Comparison of ENCODE assay signal across 25 cellular contexts in the genomic region with DNA sequence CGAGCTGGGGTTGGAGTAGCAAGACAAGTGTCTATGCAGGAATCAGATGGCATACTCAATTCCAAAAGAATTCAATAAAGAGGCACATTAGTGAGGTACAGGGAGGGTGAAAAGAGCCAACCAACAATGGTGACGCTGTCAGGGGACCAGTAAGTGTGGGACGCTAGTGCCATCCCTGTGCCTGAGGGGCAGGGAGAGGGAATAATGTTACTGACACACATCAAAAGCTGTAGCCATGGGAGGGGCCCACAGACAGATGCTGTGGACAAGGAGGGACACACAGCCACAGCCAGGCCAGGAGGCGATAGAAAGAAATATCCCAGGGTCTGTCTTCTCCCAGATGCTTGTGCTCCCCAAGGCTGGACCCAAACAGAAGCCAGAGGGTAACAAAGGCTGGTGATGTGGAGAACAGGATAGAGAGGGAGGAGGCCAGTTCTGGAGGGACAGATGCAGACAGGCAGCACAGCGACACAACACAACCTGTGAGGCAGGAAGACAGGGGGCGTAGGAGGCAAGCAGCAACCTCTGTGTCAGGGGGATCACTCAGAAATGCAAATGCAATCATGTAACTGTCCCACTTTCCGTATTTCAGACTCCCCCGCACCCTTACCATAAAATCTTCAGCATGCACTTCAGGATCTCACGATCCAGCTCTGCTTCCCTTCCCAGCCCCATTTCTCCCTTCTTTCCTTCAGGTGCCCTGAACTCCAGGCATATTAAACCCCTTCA.
DNase-seq lines count a peak whose midpoint lies in the region; ATAC-seq, FAIRE-seq and TF ChIP-seq lines count a peak whose summit lies in the region.
"Had no signal": no experiment of that assay in that cellular context is flagged by ENCODE, and none has a peak within 500 bp of the region (broad histone marks: within the 10 kb centered on the region; RNA-seq: fewer than 3 reads in every experiment).

No MANE protein-coding gene starts in this region.

- H3K4me1 ChIP-seq in endodermal cell (ENCODE audit: control insufficient read depth, insufficient read depth, low read length), result peaks cover 3% of the 10 kb centered on the region
- no peaks in the 10 kb centered on the region for H3K4me1 ChIP-seq in mesenchymal stem cell (ENCODE audit: control insufficient read depth, insufficient read depth, low read depth, low read length)
- H3K4me1 ChIP-seq: vagina had no signal

- H3K4ac ChIP-seq in mesenchymal stem cell (ENCODE audit: low read depth in 1 of 2, low read length in 2 of 2), result no peak overlapping the region

- peak overlapping the region in 1 of 2 experiments; percentile 36 for H3K14ac ChIP-seq in mesenchymal stem cell (ENCODE audit: low read length in 2 of 2)

- H2BK12ac ChIP-seq in mesenchymal stem cell (ENCODE audit: low read length in 2 of 2), result peak overlapping the region; percentile 42 to 87

- no peak overlapping the region for H3K4me2 ChIP-seq in mesenchymal stem cell (ENCODE audit: low read length, poor library complexity, severe bottlenecking)

- H2AK5ac ChIP-seq in mesenchymal stem cell (ENCODE audit: low read length, severe bottlenecking), result no peak overlapping the region

- H2AFZ ChIP-seq in mesenchymal stem cell (ENCODE audit: low read depth, low read length), result no peak overlapping the region

- peak overlapping the region; percentile 19 to 67 for H3K18ac ChIP-seq in mesenchymal stem cell (ENCODE audit: low read depth in 1 of 2, low read length in 2 of 2)

- no peak overlapping the region for H2BK15ac ChIP-seq in mesenchymal stem cell (ENCODE audit: low read depth, poor library complexity, severe bottlenecking)

- H3K27ac ChIP-seq in endodermal cell (ENCODE audit: low read depth, low read length), result no peak overlapping the region
- H3K27ac ChIP-seq in mesenchymal stem cell (ENCODE audit: low read length, poor library complexity, severe bottlenecking), result no peak overlapping the region
- H3K27ac ChIP-seq: C4-2B, left ventricle myocardium inferior, pancreas, vagina, VCaP had no signal

- no peak overlapping the region for H2BK120ac ChIP-seq in mesenchymal stem cell (ENCODE audit: low read depth, low read length)

- 74 to 81% methylated on average over 7 to 9 of the region's 9 CpGs for WGBS in endodermal cell (ENCODE audit: insufficient coverage in 1 of 2, insufficient read length in 1 of 2), 2 experiments
- WGBS in mesenchymal stem cell, result 91% methylated on average over 9 of the region's 9 CpGs

- no peak for ATAC-seq in HG02885 (IDR thresholded peaks at IDR 0.05; ENCODE audit: poor library complexity, unreplicated experiment)
- no peak for ATAC-seq in GM21576 (IDR thresholded peaks at IDR 0.05; ENCODE audit: unreplicated experiment)
- ATAC-seq: activated naive CD4-positive, alpha-beta T cell treated with anti-CD3 and anti-CD28 coated beads, Interleukin-2, amount 50 U/mL, for 72 hours; natural killer cell; pancreas; right cardiac atrium; stimulated activated naive CD8-positive, alpha-beta T cell treated with anti-CD3 and anti-CD28 coated beads, Interleukin-15, Interleukin-2, amounts not matched to agents 100 U/mL and 50 U/mL, for 24 hours had no signal

- H3K36me3 ChIP-seq in endodermal cell (ENCODE audit: control insufficient read depth, insufficient read depth, low read length), result no peaks in the 10 kb centered on the region
- H3K36me3 ChIP-seq in mesenchymal stem cell (ENCODE audit: control insufficient read depth in 1 of 2, insufficient read depth in 2 of 2, low read depth in 1 of 2, low read length in 2 of 2), result no peaks in the 10 kb centered on the region
- H3K36me3 ChIP-seq: left ventricle myocardium inferior, pancreas, vagina had no signal

- no peak overlapping the region for H2BK5ac ChIP-seq in mesenchymal stem cell (ENCODE audit: low read depth, low read length, poor library complexity, severe bottlenecking)

- no peak overlapping the region for H3K4me3 ChIP-seq in endodermal cell (ENCODE audit: low read length)
- no peak overlapping the region for H3K4me3 ChIP-seq in mesenchymal stem cell (ENCODE audit: insufficient read depth in 1 of 2, low read depth in 1 of 2, low read length in 2 of 2)
- H3K4me3 ChIP-seq: left ventricle myocardium inferior, pancreas, vagina had no signal

- TF ChIP-seq CTCF in D721Med (IDR thresholded peaks at IDR 0.05; ENCODE audit: insufficient read depth, missing control alignments) (peak; percentile 17), endodermal cell (conservative IDR thresholded peaks at IDR 0.05) (peak; percentile 73)

- no peaks in the 10 kb centered on the region for H3K36me3 Mint-ChIP-seq in endodermal cell (ENCODE audit: low read depth)
- H3K36me3 Mint-ChIP-seq: activated naive CD4-positive, alpha-beta T cell treated with anti-CD3 and anti-CD28 coated beads, Interleukin-2, amount 50 U/mL, for 72 hours; mesothelial cell of epicardium; natural killer cell had no signal

- no peak overlapping the region for H4K8ac ChIP-seq in mesenchymal stem cell (ENCODE audit: low read length)

- H3K27me3 ChIP-seq in endodermal cell (ENCODE audit: control insufficient read depth, insufficient read depth, low read length, poor library complexity, severe bottlenecking), result no peaks in the 10 kb centered on the region
- peaks cover 3 to 7% of the 10 kb centered on the region in 2 experiments for H3K27me3 ChIP-seq in mesenchymal stem cell (ENCODE audit: control insufficient read depth in 1 of 2, insufficient read depth in 1 of 2, low read length in 2 of 2)
- H3K27me3 ChIP-seq: pancreas, vagina had no signal

- no peak overlapping the region for H3K9ac ChIP-seq in endodermal cell (ENCODE audit: extremely low read depth, low read length, poor library complexity, severe bottlenecking)
- no peak overlapping the region for H3K9ac ChIP-seq in mesenchymal stem cell (ENCODE audit: low read length)

- H3K4me1 Mint-ChIP-seq in endodermal cell, result peaks cover 45% of the 10 kb centered on the region
- H3K4me1 Mint-ChIP-seq: natural killer cell had no signal

- DNase-seq in D721Med (ENCODE audit: insufficient read length, low spot score) (no peak), HuH-7 (ENCODE audit: low spot score) (peak; percentile 10), endodermal cell (peak; percentile 78), mesenchymal stem cell (no peak), NCI-H2196 (lab: John Stamatoyannopoulos, UW; ENCODE audit: unreplicated experiment) (no peak)
- no peak for DNase-seq in activated CD4-positive, alpha-beta T cell treated with anti-CD3 and anti-CD28 coated beads, Interleukin-2, amount 50 U/mL, for 4 hours
- DNase-seq: Calu3; EL; left ventricle myocardium inferior; natural killer cell; NCI-H146; NCI-H2171 treated with DMSO at 0.1 percent for 48 hours; NCI-H526; pancreas; right cardiac atrium; stimulated activated naive CD8-positive, alpha-beta T cell treated with anti-CD3 and anti-CD28 coated beads, Interleukin-15, Interleukin-2, amounts not matched to agents 100 U/mL and 50 U/mL, for 24 hours had no signal

- no peaks in the 10 kb centered on the region for H3K79me1 ChIP-seq in mesenchymal stem cell (replicated peaks; ENCODE audit: low read length, poor library complexity, severe bottlenecking)

- H3K23ac ChIP-seq in mesenchymal stem cell (ENCODE audit: low read length in 2 of 2), result no peak overlapping the region

- no peak for FAIRE-seq in D721Med (lab: Jason Lieb, UNC)
- FAIRE-seq: pancreas had no signal

- H3K4me3 Mint-ChIP-seq in endodermal cell, result no peak overlapping the region
- H3K4me3 Mint-ChIP-seq: activated T-helper 1 cell treated with anti-CD3 and anti-CD28 coated beads, Interleukin-12 subunit alpha, Interleukin-12 subunit beta, Interleukin-2, Interleukin-4 antibody, amounts not matched to agents 30 ng/mL and 10 ng/mL and 1 ng/mL, durations not matched to agents 14 hours and 24 hours and 36 hours; mesothelial cell of epicardium; natural killer cell; T-helper 2 cell treated with Interferon-gamma antibody and Interleukin-4, amounts not matched to agents 5 μg/mL and 100 μg/mL, for 36 hours had no signal

- peaks cover under 1% of the 10 kb centered on the region for H3K27me3 Mint-ChIP-seq in endodermal cell (ENCODE audit: insufficient read depth)

- H3K9me3 Mint-ChIP-seq in endodermal cell, result peaks cover 2% of the 10 kb centered on the region
- H3K9me3 Mint-ChIP-seq: activated T-helper 1 cell treated with anti-CD3 and anti-CD28 coated beads, Interleukin-12 subunit alpha, Interleukin-12 subunit beta, Interleukin-2, Interleukin-4 antibody, amounts not matched to agents 30 ng/mL and 10 ng/mL and 1 ng/mL, durations not matched to agents 14 hours and 24 hours and 36 hours; T-helper 2 cell treated with Interferon-gamma antibody and Interleukin-4, amounts not matched to agents 5 μg/mL and 100 μg/mL, for 36 hours had no signal

- H4K91ac ChIP-seq in mesenchymal stem cell (ENCODE audit: low read length), result no peak overlapping the region

- H3K27ac Mint-ChIP-seq in endodermal cell, result no peak overlapping the region
- H3K27ac Mint-ChIP-seq: activated naive CD4-positive, alpha-beta T cell treated with anti-CD3 and anti-CD28 coated beads, Interleukin-2, amount 50 U/mL, for 72 hours; activated T-helper 1 cell treated with anti-CD3 and anti-CD28 coated beads, Interleukin-12 subunit alpha, Interleukin-12 subunit beta, Interleukin-2, Interleukin-4 antibody, amounts not matched to agents 30 ng/mL and 10 ng/mL and 1 ng/mL, durations not matched to agents 14 hours and 24 hours and 36 hours; mesothelial cell of epicardium; natural killer cell; T-helper 2 cell treated with Interferon-gamma antibody and Interleukin-4, amounts not matched to agents 5 μg/mL and 100 μg/mL, for 36 hours had no signal

- peaks cover 15% of the 10 kb centered on the region for H3K9me3 ChIP-seq in endodermal cell (ENCODE audit: control insufficient read depth, low read length)
- no peaks in the 10 kb centered on the region for H3K9me3 ChIP-seq in mesenchymal stem cell (ENCODE audit: control insufficient read depth, low read length)
- H3K9me3 ChIP-seq: left ventricle myocardium inferior, pancreas, vagina had no signal

Comparison
In these comparisons a context has a peak if more than half of its experiments do, and no peak if none do; other contexts are left out.
1. DNase-seq: peak in HuH-7 (single experiment) and endodermal cell (single experiment); none in D721Med (single experiment), mesenchymal stem cell (single experiment), activated CD4-positive, alpha-beta T cell treated with anti-CD3 and anti-CD28 coated beads, Interleukin-2, amount 50 U/mL, for 4 hours (0 of 2) and NCI-H2196 (single experiment).